ENCODE assay signal across 25 cellular contexts in the genomic region with DNA sequence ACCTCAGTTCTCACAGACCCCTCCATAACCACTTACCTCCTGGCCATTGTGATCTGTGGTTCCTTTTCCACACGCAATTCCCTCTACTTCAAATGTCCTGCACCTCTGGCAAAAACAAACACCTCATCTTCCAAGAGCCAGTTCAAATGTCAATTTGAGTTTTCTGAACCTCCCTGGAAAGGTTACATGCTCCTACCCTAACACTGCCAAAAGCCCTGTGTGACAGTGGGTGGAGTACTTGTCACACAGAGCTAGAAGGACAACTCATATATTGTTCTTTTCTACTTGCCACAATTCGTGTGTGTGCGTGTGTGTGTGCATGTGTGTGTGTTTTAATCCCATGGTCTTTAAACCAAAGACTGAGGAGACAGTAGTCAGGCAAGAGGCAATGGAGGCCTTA.
A peak's percentile ranks its signal among the peaks of the same experiment; 100 is the strongest.
DNase-seq lines count a peak whose midpoint lies in the region; ATAC-seq, FAIRE-seq and TF ChIP-seq lines count a peak whose summit lies in the region.
"Had no signal": no experiment of that assay in that cellular context is flagged by ENCODE, and none has a peak within 500 bp of the region (broad histone marks: within the 10 kb centered on the region; RNA-seq: fewer than 3 reads in every experiment).

No MANE protein-coding gene starts in this region.

- H3K36me3 ChIP-seq in bronchial epithelial cell (ENCODE audit: control insufficient read depth, insufficient read depth, low read length) (no peaks in the 10 kb centered on the region), ascending aorta (no peaks in the 10 kb centered on the region), MM.1S (replicated peaks; ENCODE audit: insufficient read depth, low read length) (no peaks in the 10 kb centered on the region)
- H3K36me3 ChIP-seq: BE2C, BLaER1 had no signal

- H4K20me1 ChIP-seq in H9 (ENCODE audit: control insufficient read depth, insufficient read depth, insufficient read length), result no peaks in the 10 kb centered on the region
- H4K20me1 ChIP-seq in MM.1S (ENCODE audit: insufficient read depth, low read length), result no peaks in the 10 kb centered on the region
- H4K20me1 ChIP-seq: BLaER1 had no signal

- H3K9me3 ChIP-seq in H9 (ENCODE audit: control insufficient read depth, low read depth, low read length), result no peaks in the 10 kb centered on the region
- H3K9me3 ChIP-seq in ascending aorta, result no peaks in the 10 kb centered on the region
- H3K9me3 ChIP-seq in MM.1S (replicated peaks; ENCODE audit: insufficient read depth, low read length), result no peaks in the 10 kb centered on the region
- H3K9me3 ChIP-seq: A549, BE2C, BLaER1 had no signal

- H3K79me1 ChIP-seq in H9 (ENCODE audit: insufficient read depth, low read depth, low read length, poor library complexity, severe bottlenecking), result no peaks in the 10 kb centered on the region

- H2BK15ac ChIP-seq in H9 (ENCODE audit: low read depth, low read length), result no peak overlapping the region

- H2BK12ac ChIP-seq in H9 (ENCODE audit: insufficient read length, low read depth, low read length), result no peak overlapping the region

- no peaks in the 10 kb centered on the region for H3K9me2 ChIP-seq in MM.1S (replicated peaks; ENCODE audit: insufficient read depth, low read length)

- WGBS in H9 (ENCODE audit: extremely low coverage, insufficient read length, low lambda C conversion rate), result no CpG with 5 or more reads among the region's 3 CpGs

- no peaks in the 10 kb centered on the region for H3K23me2 ChIP-seq in H9 (ENCODE audit: insufficient read length, low read depth, low read length, poor library complexity, severe bottlenecking)

- TF ChIP-seq CTCF in H9 (conservative IDR thresholded peaks at IDR 0.05) (no peak), bronchial epithelial cell (IDR thresholded peaks at IDR 0.05; ENCODE audit: insufficient read depth, low read length, severe bottlenecking) (no peak), ascending aorta (IDR thresholded peaks at IDR 0.05) (no peak), MM.1S (IDR thresholded peaks at IDR 0.05; ENCODE audit: low read length) (no peak)

- intact Hi-C loops in ascending aorta (cut with DNase I), result no loop called here

- H2BK120ac ChIP-seq in H9 (ENCODE audit: low read depth, low read length, poor library complexity, severe bottlenecking), result no peak overlapping the region

- DNase-seq in H9 (no peak), bronchial epithelial cell (ENCODE audit: low read depth) (no peak), left lobe of liver (ENCODE audit: low spot score) (no peak), ascending aorta (ENCODE audit: low spot score in 2 of 2) (no peak), NCI-H1417 (lab: John Stamatoyannopoulos, UW) (no peak), MM.1S (no peak)
- DNase-seq: BE2C; C1 segment of cervical spinal cord; CD4-positive, alpha-beta memory T cell; CD4-positive, CD25-positive, alpha-beta regulatory T cell; CD8-positive, alpha-beta memory T cell; COR-L47; DMS 273 treated with DMSO at 0.1 percent for 48 hours; DMS153; DMS53; DMS79; DND-41; EL had no signal

- peak overlapping the region; percentile 78 for H4K5ac ChIP-seq in H9 (ENCODE audit: insufficient read length, low read depth, low read length)

- FAIRE-seq in bronchial epithelial cell (lab: Jason Lieb, UNC), result peak; percentile 7
- FAIRE-seq: A549, GM12878, GM12892, GM18507 had no signal

- no peak overlapping the region for H4K8ac ChIP-seq in H9 (replicated peaks; ENCODE audit: insufficient read length, low read depth, low read length)

- no peak overlapping the region for H3K4ac ChIP-seq in H9 (ENCODE audit: low read depth, low read length)

- H3K27ac ChIP-seq in H9 (ENCODE audit: insufficient read length, low read depth, low read length), result no peak overlapping the region
- H3K27ac ChIP-seq in ascending aorta, result no peak overlapping the region
- H3K27ac ChIP-seq in MM.1S (ENCODE audit: low read length), result no peak overlapping the region
- H3K27ac ChIP-seq: 22Rv1, A549, BLaER1 had no signal

- peaks cover 3% of the 10 kb centered on the region in 2 experiments; a peak in 3 of 5 replicates for H3K9me3 Mint-ChIP-seq in H9

- H3K4me2 ChIP-seq in H9 (ENCODE audit: insufficient read depth, insufficient read length, low read length) (no peak overlapping the region), MM.1S (ENCODE audit: low read depth, low read length) (no peak overlapping the region)
- H3K4me2 ChIP-seq: A549, BLaER1 had no signal

- no peak overlapping the region for H3K18ac ChIP-seq in H9 (ENCODE audit: insufficient read length, low read depth, low read length)

- H2AK5ac ChIP-seq in H9 (ENCODE audit: insufficient read length, low read length), result no peak overlapping the region

- H3F3A ChIP-seq in MM.1S (ENCODE audit: insufficient read depth, low read length), result no peaks in the 10 kb centered on the region

- H3K4me1 Mint-ChIP-seq in H9, result peaks cover 0 to 2% of the 10 kb centered on the region in 2 experiments; a peak in 1 of 4 replicates
- H3K4me1 Mint-ChIP-seq: CD14-positive monocyte; CD4-positive, CD25-positive, alpha-beta regulatory T cell; CD8-positive, alpha-beta memory T cell had no signal

- H3K4me1 ChIP-seq in H9 (ENCODE audit: insufficient read depth, low read length), result no peaks in the 10 kb centered on the region
- no peaks in the 10 kb centered on the region for H3K4me1 ChIP-seq in ascending aorta
- no peaks in the 10 kb centered on the region for H3K4me1 ChIP-seq in MM.1S (ENCODE audit: low read length)
- H3K4me1 ChIP-seq: A549, BE2C, BLaER1 had no signal

- peaks cover 0 to 2% (median 0%) of the 10 kb centered on the region in 3 experiments; a peak in 3 of 7 replicates for H3K36me3 Mint-ChIP-seq in H9 (ENCODE audit: insufficient read depth in 1 of 3, low read depth in 3 of 3)
- H3K36me3 Mint-ChIP-seq: CD14-positive monocyte; CD4-positive, CD25-positive, alpha-beta regulatory T cell had no signal

- H2BK5ac ChIP-seq in H9 (ENCODE audit: insufficient read length, low read length), result no peak overlapping the region

- no peak overlapping the region for H3T11ph ChIP-seq in H9 (ENCODE audit: low read length)

- peak; percentile 58 for ATAC-seq in left lobe of liver
- ATAC-seq: A549, GM12878 had no signal

- H3K9ac ChIP-seq in H9 (ENCODE audit: extremely low read depth, insufficient read length, low read length) (no peak overlapping the region), MM.1S (ENCODE audit: low read length) (no peak overlapping the region)
- H3K9ac ChIP-seq: BLaER1 had no signal

- no peak overlapping the region; a peak in 1 of 7 replicates for H3K27ac Mint-ChIP-seq in H9
- H3K27ac Mint-ChIP-seq: CD14-positive monocyte; CD4-positive, alpha-beta memory T cell had no signal

- H3K56ac ChIP-seq in H9 (ENCODE audit: insufficient read length, low read depth, low read length), result no peak overlapping the region

- no peak overlapping the region for H3K14ac ChIP-seq in H9 (ENCODE audit: insufficient read depth, low read length)

- H2BK20ac ChIP-seq in H9 (ENCODE audit: low read depth, low read length, poor library complexity, severe bottlenecking), result no peak overlapping the region

- H3K4me3 ChIP-seq in bronchial epithelial cell (ENCODE audit: low read depth, low read length) (no peak overlapping the region), ascending aorta (no peak overlapping the region), MM.1S (ENCODE audit: low read length) (no peak overlapping the region)
- H3K4me3 ChIP-seq: A549, BLaER1, GM12878 had no signal

- H3K27me3 Mint-ChIP-seq in H9 (ENCODE audit: low read depth), result no peaks in the 10 kb centered on the region
- H3K27me3 Mint-ChIP-seq: CD4-positive, CD25-positive, alpha-beta regulatory T cell had no signal

- no peak overlapping the region for H4K91ac ChIP-seq in H9 (ENCODE audit: insufficient read length, low read depth, low read length)

- no peak overlapping the region for H2AFZ ChIP-seq in H9 (ENCODE audit: low read length)
- H2AFZ ChIP-seq in MM.1S (ENCODE audit: low read length), result no peak overlapping the region

- no peak overlapping the region for H3K4me3 Mint-ChIP-seq in H9
- H3K4me3 Mint-ChIP-seq: CD14-positive monocyte; CD4-positive, alpha-beta memory T cell; CD4-positive, CD25-positive, alpha-beta regulatory T cell; CD8-positive, alpha-beta memory T cell had no signal

- H3K23ac ChIP-seq in H9 (ENCODE audit: insufficient read length, low read depth, low read length), result no peak overlapping the region

- H3K79me2 ChIP-seq in H9 (ENCODE audit: insufficient read depth, low read length) (no peaks in the 10 kb centered on the region), MM.1S (ENCODE audit: low read length) (no peaks in the 10 kb centered on the region)

- H3K27me3 ChIP-seq in H9 (ENCODE audit: insufficient read depth, low read length), result no peaks in the 10 kb centered on the region
- no peaks in the 10 kb centered on the region for H3K27me3 ChIP-seq in bronchial epithelial cell (ENCODE audit: control insufficient read depth, insufficient read depth, low read length)
- H3K27me3 ChIP-seq in ascending aorta, result no peaks in the 10 kb centered on the region
- H3K27me3 ChIP-seq in MM.1S (replicated peaks; ENCODE audit: insufficient read depth, low read length), result no peaks in the 10 kb centered on the region
- H3K27me3 ChIP-seq: BE2C, BLaER1 had no signal
